ENCODE assay signal across 17 cellular contexts in genomic region chr3:142849148-142849547, GRCh38. TPM values are rescaled to one million over a fixed set of nuclear protein-coding genes. Genes with fewer than 3 reads are reported as not detected.
DNase-seq lines count a peak whose midpoint lies in the region; ATAC-seq, FAIRE-seq and TF ChIP-seq lines count a peak whose summit lies in the region.
"Had no signal": no experiment of that assay in that cellular context is flagged by ENCODE, and none has a peak within 500 bp of the region (broad histone marks: within the 10 kb centered on the region; RNA-seq: fewer than 3 reads in every experiment).

No MANE protein-coding gene starts in this region.

- intact Hi-C loops in GM12878 (cut with micrococcal nuclease; ENCODE audit: unreplicated experiment), result no loop called here

- ATAC-seq in GM12878 (no peak), GM19395 (IDR thresholded peaks at IDR 0.05; ENCODE audit: unreplicated experiment) (no peak)

- no peak overlapping the region for H2BK5ac ChIP-seq in H9 (ENCODE audit: insufficient read length, low read length)

- no peaks in the 10 kb centered on the region for H3K9me2 ChIP-seq in GM23248 (ENCODE audit: insufficient read depth)

- no peak overlapping the region for H2AK5ac ChIP-seq in H9 (ENCODE audit: insufficient read length, low read length)

- no peak for TF ChIP-seq RAD21 in GM12878 (IDR thresholded peaks at IDR 0.05; ENCODE audit: insufficient read depth, low read depth, low read length)

- H3K9ac ChIP-seq in GM23248 (no peak overlapping the region), GM12878 (ENCODE audit: control insufficient read depth, insufficient read depth, low read length) (no peak overlapping the region), keratinocyte (ENCODE audit: control insufficient read depth, extremely low read depth, insufficient read depth, low read length) (no peak overlapping the region), H9 (ENCODE audit: extremely low read depth, insufficient read length, low read length) (no peak overlapping the region)
- H3K9ac ChIP-seq: BLaER1 had no signal

- no peaks in the 10 kb centered on the region for H3K23me2 ChIP-seq in H9 (ENCODE audit: insufficient read length, low read depth, low read length, poor library complexity, severe bottlenecking)

- H4K91ac ChIP-seq in H9 (ENCODE audit: insufficient read length, low read depth, low read length), result no peak overlapping the region

- no peak overlapping the region for H2BK12ac ChIP-seq in H9 (ENCODE audit: insufficient read length, low read depth, low read length)

- no peak for TF ChIP-seq POLR2A in GM12878 (IDR thresholded peaks at IDR 0.05; ENCODE audit: low read depth, low read length)

- H3K79me1 ChIP-seq in H9 (ENCODE audit: insufficient read depth, low read depth, low read length, poor library complexity, severe bottlenecking), result no peaks in the 10 kb centered on the region

- DNase-seq in GM23248 (peak; percentile 12), GM12878 (ENCODE audit: low read depth, low spot score) (no peak), keratinocyte (ENCODE audit: low read depth, low spot score) (no peak), cerebellum (ENCODE audit: low spot score) (no peak), H9 (no peak)
- no peak for DNase-seq in activated CD4-positive, alpha-beta T cell treated with anti-CD3 and anti-CD28 coated beads, Interleukin-2, amount 50 U/mL, for 48 hours
- DNase-seq: AML-193; CD8-positive, alpha-beta memory T cell; DMS 273 treated with DMSO at 0.1 percent for 48 hours; GOT3; KBM-7 had no signal

- H3K4me1 ChIP-seq in ACC112 (ENCODE audit: control insufficient read depth, insufficient read depth, low read length, unreplicated experiment) (peaks cover 47% of the 10 kb centered on the region), GM23248 (ENCODE audit: insufficient read depth) (peaks cover 42% of the 10 kb centered on the region), GM12878 (ENCODE audit: control insufficient read depth, insufficient read depth, low read length) (no peaks in the 10 kb centered on the region), keratinocyte (ENCODE audit: control insufficient read depth, extremely low read depth, insufficient read depth, low read length) (peaks cover 37% of the 10 kb centered on the region), H9 (ENCODE audit: insufficient read depth, low read length) (no peaks in the 10 kb centered on the region; the same call in 1 of the 2 replicates)
- H3K4me1 ChIP-seq: BLaER1, HAP-1 had no signal

- TF ChIP-seq EP300 in GM12878 (IDR thresholded peaks at IDR 0.05; ENCODE audit: borderline replicate concordance in 1 of 2, control insufficient read depth in 1 of 2, low read depth in 2 of 2, low read length in 2 of 2), result no peak

- no peak overlapping the region for H3K4me3 Mint-ChIP-seq in H9
- H3K4me3 Mint-ChIP-seq: CD8-positive, alpha-beta memory T cell had no signal

- H3K4me3 ChIP-seq in ACC112 (ENCODE audit: low read depth, low read length) (no peak overlapping the region), GM23248 (no peak overlapping the region), GM12878 (no peak overlapping the region), keratinocyte (ENCODE audit: control insufficient read depth in 2 of 3, extremely low read depth in 1 of 3, insufficient read depth in 2 of 3, low read depth in 1 of 3, low read length in 3 of 3) (no peak overlapping the region)
- H3K4me3 ChIP-seq: BLaER1, HAP-1 had no signal

- H2BK120ac ChIP-seq in H9 (ENCODE audit: low read depth, low read length, poor library complexity, severe bottlenecking), result no peak overlapping the region

- no peak overlapping the region for H2BK15ac ChIP-seq in H9 (ENCODE audit: low read depth, low read length)

- in situ Hi-C loops in GM23248 (cut with MboI) (no loop called here), GM12878 (cut with MboI) (no loop called here)

- no peak overlapping the region for H3K18ac ChIP-seq in H9 (ENCODE audit: insufficient read length, low read depth, low read length)

- H3K4ac ChIP-seq in H9 (ENCODE audit: low read depth, low read length), result no peak overlapping the region

- no peaks in the 10 kb centered on the region for H3K9me1 ChIP-seq in keratinocyte (ENCODE audit: control insufficient read depth, extremely low read depth, insufficient read depth, low read length)

- 60 to 65% methylated on average over 3 of the region's 3 CpGs for WGBS in GM23248 (ENCODE audit: low coverage in 1 of 2, low lambda C conversion rate in 2 of 2, missing lambda C conversion rate in 2 of 2), 2 experiments
- WGBS in GM12878 (ENCODE audit: insufficient coverage, insufficient replicate concordance, low lambda C conversion rate, missing lambda C conversion rate), result 74% methylated on average over 3 of the region's 3 CpGs
- WGBS in H9 (ENCODE audit: extremely low coverage, insufficient read length, low lambda C conversion rate), result no CpG with 5 or more reads among the region's 3 CpGs

- H3K27ac ChIP-seq in ACC112 (ENCODE audit: low read depth, low read length) (peak overlapping the region; percentile 81; the same call in 1 of the 2 replicates), GM23248 (no peak overlapping the region), GM12878 (ENCODE audit: control insufficient read depth, insufficient read depth) (no peak overlapping the region), keratinocyte (ENCODE audit: control insufficient read depth, insufficient read depth, low read length) (no peak overlapping the region), H9 (ENCODE audit: insufficient read length, low read depth, low read length) (no peak overlapping the region)
- H3K27ac ChIP-seq: BLaER1 had no signal

- POLR2A ChIA-PET in GM12878 (lab: Charles Lee), result no interaction called here

- no peak overlapping the region for H2BK20ac ChIP-seq in H9 (ENCODE audit: low read depth, low read length, poor library complexity, severe bottlenecking)

- H3K56ac ChIP-seq in H9 (ENCODE audit: insufficient read length, low read depth, low read length), result no peak overlapping the region

- H3K27me3 ChIP-seq in ACC112 (ENCODE audit: insufficient read depth, low read length) (no peaks in the 10 kb centered on the region), GM23248 (replicated peaks; ENCODE audit: insufficient read depth) (no peaks in the 10 kb centered on the region), GM12878 (replicated peaks in 1 of 2; ENCODE audit: control insufficient read depth in 2 of 2, insufficient read depth in 2 of 2, low read length in 1 of 2) (no peaks in the 10 kb centered on the region; a peak in 1 of 4 replicates), keratinocyte (ENCODE audit: control insufficient read depth, extremely low read depth, insufficient read depth, low read length) (no peaks in the 10 kb centered on the region), H9 (ENCODE audit: insufficient read depth, low read length) (no peaks in the 10 kb centered on the region)
- H3K27me3 ChIP-seq: BLaER1 had no signal

- H3K9me3 Mint-ChIP-seq in H9, result no peaks in the 10 kb centered on the region
- H3K9me3 Mint-ChIP-seq: CD8-positive, alpha-beta memory T cell had no signal

- H3K14ac ChIP-seq in H9 (ENCODE audit: insufficient read depth, low read length), result no peak overlapping the region

- peaks cover 25% of the 10 kb centered on the region for H3F3A ChIP-seq in GM23248 (ENCODE audit: insufficient read depth)

- no peaks in the 10 kb centered on the region for H3K36me3 ChIP-seq in ACC112 (ENCODE audit: insufficient read depth, low read length)
- H3K36me3 ChIP-seq in GM23248 (ENCODE audit: low read depth), result no peaks in the 10 kb centered on the region
- H3K36me3 ChIP-seq in GM12878 (ENCODE audit: control insufficient read depth in 2 of 2, insufficient read depth in 2 of 2, low read length in 1 of 2), result no peaks in the 10 kb centered on the region
- H3K36me3 ChIP-seq in keratinocyte (ENCODE audit: control insufficient read depth in 2 of 2, extremely low read depth in 1 of 2, insufficient read depth in 2 of 2, low read length in 2 of 2), result no peaks in the 10 kb centered on the region
- H3K36me3 ChIP-seq: BLaER1, HAP-1 had no signal

- H2AFZ ChIP-seq in ACC112 (ENCODE audit: low read length, unreplicated experiment) (no peak overlapping the region), GM23248 (no peak overlapping the region), GM12878 (ENCODE audit: control insufficient read depth, low read depth, low read length) (no peak overlapping the region), keratinocyte (ENCODE audit: control insufficient read depth, low read length) (no peak overlapping the region), H9 (ENCODE audit: low read length) (no peak overlapping the region)

- CTCF ChIA-PET in GM12878 (lab: Yijun Ruan, JAX), result interaction anchor here (1.3 to 2.5 kb wide), 2 partner anchors 20 to 156 kb away, joined by 3 to 8 read pairs; no protein-coding TSS in a partner anchor

- RAD21 ChIA-PET in GM12878 (lab: Charles Lee; ENCODE audit: unreplicated experiment), result no interaction called here

- H3K79me2 ChIP-seq in ACC112 (ENCODE audit: control insufficient read depth, insufficient read depth, low read length, unreplicated experiment), result no peaks in the 10 kb centered on the region
- H3K79me2 ChIP-seq in GM23248 (ENCODE audit: insufficient read depth), result no peaks in the 10 kb centered on the region
- H3K79me2 ChIP-seq in GM12878 (ENCODE audit: control insufficient read depth, insufficient read depth, low read length), result no peaks in the 10 kb centered on the region
- no peaks in the 10 kb centered on the region for H3K79me2 ChIP-seq in keratinocyte (ENCODE audit: control insufficient read depth, insufficient read depth, low read length)
- no peaks in the 10 kb centered on the region for H3K79me2 ChIP-seq in H9 (ENCODE audit: insufficient read depth, low read length)

- no peak overlapping the region for H4K5ac ChIP-seq in H9 (ENCODE audit: insufficient read length, low read depth, low read length)

- BruUV-seq in GM12878 (replicated peaks; lab: Mats Ljungman, UMichigan), result no TSS peak

- dilution Hi-C loops in keratinocyte (cut with MboI; ENCODE audit: extremely low pct_ligation_motif_present, low sequenced_read_pairs), result no loop called here

- H4K8ac ChIP-seq in H9 (replicated peaks; ENCODE audit: insufficient read length, low read depth, low read length), result no peak overlapping the region

- H3K4me2 ChIP-seq in GM23248 (ENCODE audit: unreplicated experiment), result no peak overlapping the region
- no peak overlapping the region for H3K4me2 ChIP-seq in GM12878 (ENCODE audit: control insufficient read depth, insufficient read depth)
- peak overlapping the region; percentile 32 for H3K4me2 ChIP-seq in keratinocyte (ENCODE audit: control insufficient read depth, extremely low read depth, insufficient read depth, low read depth, low read length)
- no peak overlapping the region for H3K4me2 ChIP-seq in H9 (ENCODE audit: insufficient read depth, insufficient read length, low read length)
- H3K4me2 ChIP-seq: BLaER1 had no signal

- no peak overlapping the region for H3T11ph ChIP-seq in H9 (ENCODE audit: low read length)

- H3K9me3 ChIP-seq in GM23248 (ENCODE audit: low read depth) (no peaks in the 10 kb centered on the region), GM12878 (replicated peaks; ENCODE audit: control insufficient read depth, insufficient read depth, low read length) (no peaks in the 10 kb centered on the region), keratinocyte (ENCODE audit: control insufficient read depth, low read depth, low read length) (no peaks in the 10 kb centered on the region), H9 (ENCODE audit: control insufficient read depth, low read depth, low read length) (no peaks in the 10 kb centered on the region)
- H3K9me3 ChIP-seq: BLaER1, HAP-1 had no signal

- H3K27me3 Mint-ChIP-seq in H9 (ENCODE audit: low read depth), result no peaks in the 10 kb centered on the region

- TF ChIP-seq CTCF in GM12878 (IDR thresholded peaks at IDR 0.05 in 2 of 3, conservative IDR thresholded peaks at IDR 0.05 in 1 of 3; ENCODE audit: control insufficient read depth in 2 of 3, extremely low read depth in 1 of 3, insufficient read depth in 1 of 3, low read depth in 3 of 3, low read length in 3 of 3), result no peak
- TF ChIP-seq CTCF in keratinocyte (optimal IDR thresholded peaks at IDR 0.05 in 1 of 3, IDR thresholded peaks at IDR 0.05 in 1 of 3, conservative IDR thresholded peaks at IDR 0.05 in 1 of 3; ENCODE audit: extremely low read depth in 1 of 3, insufficient read depth in 2 of 3, low read length in 3 of 3), result no peak
- no peak for TF ChIP-seq CTCF in H9 (conservative IDR thresholded peaks at IDR 0.05)

- H4K20me1 ChIP-seq in GM23248 (ENCODE audit: insufficient read depth) (no peaks in the 10 kb centered on the region), GM12878 (ENCODE audit: control insufficient read depth, insufficient read depth) (no peaks in the 10 kb centered on the region), keratinocyte (ENCODE audit: control insufficient read depth, extremely low read depth, insufficient read depth, low read length) (no peaks in the 10 kb centered on the region), H9 (ENCODE audit: control insufficient read depth, insufficient read depth, insufficient read length) (no peaks in the 10 kb centered on the region)
- H4K20me1 ChIP-seq: BLaER1 had no signal

- peak; percentile 35 for FAIRE-seq in GM12878 (lab: Jason Lieb, UNC)
- FAIRE-seq in keratinocyte (lab: Jason Lieb, UNC), result no peak
- FAIRE-seq: GM12891, HTR-8/SVneo had no signal

- peaks cover 3 to 7% (median 5%) of the 10 kb centered on the region in 3 experiments; a peak in 4 of 7 replicates for H3K36me3 Mint-ChIP-seq in H9 (ENCODE audit: insufficient read depth in 1 of 3, low read depth in 3 of 3)
- H3K36me3 Mint-ChIP-seq: CD8-positive, alpha-beta memory T cell had no signal

- H3K4me1 Mint-ChIP-seq in H9, result peaks cover 13% of the 10 kb centered on the region in 2 experiments
- H3K4me1 Mint-ChIP-seq: CD8-positive, alpha-beta memory T cell had no signal

- H3K23ac ChIP-seq in H9 (ENCODE audit: insufficient read length, low read depth, low read length), result no peak overlapping the region

- SMC1A ChIA-PET in GM12878 (lab: Charles Lee; ENCODE audit: uncharacterized antibody, unreplicated experiment), result interaction anchor here (1.2 kb wide), 1 partner anchor 142 kb away, joined by 4 read pairs; no protein-coding TSS in a partner anchor

- no peak overlapping the region for H3K27ac Mint-ChIP-seq in H9
- H3K27ac Mint-ChIP-seq: CD8-positive, alpha-beta memory T cell had no signal

RNA-seq across cellular contexts. Expression of gene PCOLCE2, which starts 39.7 kb away (rescaled TPM):
- total RNA-seq in GM23248 (2014; rRNA removed; shearing (Covaris generic)), result 46.4 and 69.2 TPM in 2 replicates
- 45.4 and 48.5 TPM in 2 replicates for polyA plus RNA-seq in GM23248 (2016; fragmentation: Nextera tagmentation; extraction: Ambion mirVana)
- total RNA-seq in GM12878 (2013; cell fraction: nucleolus; rRNA removed), result 1.4 and 1.5 TPM in 2 replicates
- total RNA-seq in GM12878 (2014; rRNA removed), result 0.11 and 0.49 TPM in 2 replicates
- 0.23 and 0.40 TPM in 2 replicates for total RNA-seq in GM12878 (2014; rRNA removed; fragmentation: Illumina TruSeq; extraction: Trizol)
- total RNA-seq in GM12878 (2021), result 0.41 and 1.1 TPM in 2 replicates
- not detected for polyA plus RNA-seq in GM12878 (2011; ENCODE audit: low read depth)
- polyA plus RNA-seq in GM12878 (2011; rRNA removed), result 7.6 and 11.9 TPM in 2 replicates
- 3.5 and 4.4 TPM in 2 replicates for polyA plus RNA-seq in GM12878 (2011; cell fraction: cytosol; rRNA removed)
- polyA plus RNA-seq in GM12878 (2011; cell fraction: nucleus; rRNA removed), result 5.1 and 6.7 TPM in 2 replicates
- polyA plus RNA-seq in GM12878 (2012), result 0.24 and 0.46 TPM in 2 replicates
- 0.34 and 0.60 TPM in 2 replicates for polyA plus RNA-seq in GM12878 (2014; fragmentation: Illumina TruSeq; extraction: Trizol)
- polyA plus RNA-seq in GM12878 (2014; fragmentation: Nextera tagmentation; extraction: Ambion mirVana), result under 1 TPM; 0.20 to 0.31 TPM
- 0.27 and 0.78 TPM in 2 replicates for polyA plus RNA-seq in GM12878 (2014; rRNA removed)
- polyA plus RNA-seq in GM12878 (2016; fragmentation: Nextera tagmentation; extraction: Ambion mirVana), result under 1 TPM; 0.40 to 0.76 TPM
- 6.0 and 8.1 TPM in 2 replicates for polyA minus RNA-seq in GM12878 (2011; rRNA and poly(A)+ RNA removed)
- 2.1 and 2.4 TPM in 2 replicates for polyA minus RNA-seq in GM12878 (2011; cell fraction: cytosol; rRNA and poly(A)+ RNA removed)
- polyA minus RNA-seq in GM12878 (2011; cell fraction: nucleus; rRNA and poly(A)+ RNA removed), result 4.6 and 5.9 TPM in 2 replicates
- polyA plus RNA-seq in keratinocyte, result 1.7 to 2.4 TPM (median 2.4 TPM) in 3 replicates
- 1.6 TPM for polyA plus RNA-seq in keratinocyte (2011; ENCODE audit: low read depth)
- polyA plus RNA-seq in keratinocyte (2011; cell fraction: cytosol; rRNA removed), result 1.2 and 1.4 TPM in 2 replicates
- 2.6 and 2.9 TPM in 2 replicates for polyA plus RNA-seq in keratinocyte (2011; cell fraction: nucleus; rRNA removed)
- 1.6 and 1.8 TPM in 2 replicates for polyA plus RNA-seq in keratinocyte (2012; ENCODE audit: low replicate concordance)
- 1.5 to 3.1 TPM in 2 of 3 replicates, not detected in the other for polyA minus RNA-seq in keratinocyte
- not detected for polyA minus RNA-seq in keratinocyte (2011; cell fraction: cytosol; rRNA and poly(A)+ RNA removed)
- polyA minus RNA-seq in keratinocyte (2011; cell fraction: nucleus; rRNA and poly(A)+ RNA removed), result 1.4 and 6.7 TPM in 2 replicates
- total RNA-seq in cerebellum, result 12.6 TPM
- 6.8 and 9.2 TPM in 2 replicates for total RNA-seq in H9 (2021)
- total RNA-seq: CD8-positive, alpha-beta memory T cell had no signal
- polyA plus RNA-seq: CD8-positive, alpha-beta memory T cell had no signal
